In genomic region chr12:21527451-21528180, GRCh38 we compare ENCODE assay signal across 8 cellular contexts. TPM values are rescaled to one million over a fixed set of nuclear protein-coding genes. Genes with fewer than 3 reads are reported as not detected.
DNase-seq lines count a peak whose midpoint lies in the region; TF ChIP-seq lines count a peak whose summit lies in the region.

No MANE protein-coding gene starts in this region.

- in situ Hi-C loops in astrocyte of the spinal cord (cut with HindIII; ENCODE audit: low sequenced_read_pairs), result no loop called here

- TF ChIP-seq POLR2A in sigmoid colon (IDR thresholded peaks at IDR 0.05), result no peak

- peak overlapping the region; percentile 15 to 64 (median 57) for H3K27ac ChIP-seq in sigmoid colon

- TF ChIP-seq EP300 in sigmoid colon (IDR thresholded peaks at IDR 0.05), result no peak

- peaks cover 6% of the 10 kb centered on the region for H3K4me1 Mint-ChIP-seq in T-helper 2 cell treated with Interferon-gamma antibody and Interleukin-4, amounts not matched to agents 5 μg/mL and 100 μg/mL, for 36 hours (ENCODE audit: low read depth)

- TF ChIP-seq CTCF in astrocyte of the spinal cord (IDR thresholded peaks at IDR 0.05; ENCODE audit: low read depth, low read length), result no peak
- TF ChIP-seq CTCF in sigmoid colon (IDR thresholded peaks at IDR 0.05), result no peak

- peak overlapping the region; percentile 74 for H3K4me3 Mint-ChIP-seq in T-helper 2 cell treated with Interferon-gamma antibody and Interleukin-4, amounts not matched to agents 5 μg/mL and 100 μg/mL, for 36 hours

- H3K9me3 ChIP-seq in sigmoid colon, result no peaks in the 10 kb centered on the region

- DNase-seq in GM03348 (ENCODE audit: low spot score) (peak; percentile 72), H7 (peak; percentile 76), LoVo (ENCODE audit: low spot score) (peak; percentile 17), astrocyte of the spinal cord (ENCODE audit: low read depth, low spot score) (peak; percentile 55), iPS DF 19.7 (ENCODE audit: low read depth, low spot score) (peak; percentile 25), sigmoid colon (peak; percentile 74), NCI-H446 treated with DMSO at 0.1 percent for 48 hours (lab: John Stamatoyannopoulos, UW) (no peak)
- DNase-seq in T-helper 2 cell treated with Interferon-gamma antibody and Interleukin-4, amounts not matched to agents 5 μg/mL and 100 μg/mL, for 36 hours (ENCODE audit: low spot score), result peak; percentile 68

- no peaks in the 10 kb centered on the region for H3K36me3 ChIP-seq in H7 (replicated peaks; ENCODE audit: control insufficient read depth, insufficient read depth, low read length)
- H3K36me3 ChIP-seq in sigmoid colon, result no peaks in the 10 kb centered on the region

- intact Hi-C loops in sigmoid colon (cut with DNase I), result no loop called here

- H3K4me1 ChIP-seq in sigmoid colon, result peaks cover 0 to 23% (median 19%) of the 10 kb centered on the region in 4 donors

- peak overlapping the region; percentile 68 for H3K4me3 ChIP-seq in H7 (ENCODE audit: insufficient read depth, low read depth, low read length)
- peak overlapping the region; percentile 61 for H3K4me3 ChIP-seq in astrocyte of the spinal cord (ENCODE audit: low read depth, low read length)
- H3K4me3 ChIP-seq in sigmoid colon, result peak overlapping the region; percentile 29 to 70 (median 58)

- WGBS in sigmoid colon, 2 donors, result 1% methylated on average over 57 of the region's 57 CpGs

- peaks cover 9% of the 10 kb centered on the region for H3K9me3 Mint-ChIP-seq in T-helper 2 cell treated with Interferon-gamma antibody and Interleukin-4, amounts not matched to agents 5 μg/mL and 100 μg/mL, for 36 hours

- H3K27me3 ChIP-seq in H7 (ENCODE audit: control insufficient read depth, insufficient read depth, low read length), result peaks cover 47% of the 10 kb centered on the region
- no peaks in the 10 kb centered on the region for H3K27me3 ChIP-seq in sigmoid colon

- no peaks in the 10 kb centered on the region for H3K36me3 Mint-ChIP-seq in T-helper 2 cell treated with Interferon-gamma antibody and Interleukin-4, amounts not matched to agents 5 μg/mL and 100 μg/mL, for 36 hours (ENCODE audit: low read depth)

- H3K27me3 Mint-ChIP-seq in T-helper 2 cell treated with Interferon-gamma antibody and Interleukin-4, amounts not matched to agents 5 μg/mL and 100 μg/mL, for 36 hours (ENCODE audit: low read depth), result peaks cover 29% of the 10 kb centered on the region

- H3K27ac Mint-ChIP-seq in T-helper 2 cell treated with Interferon-gamma antibody and Interleukin-4, amounts not matched to agents 5 μg/mL and 100 μg/mL, for 36 hours, result no peak overlapping the region

RNA-seq across cellular contexts. Expression of gene SPX, which starts 1.5 kb away (rescaled TPM):
- total RNA-seq in H7 (2014; rRNA removed; shearing (Covaris generic)), result not detected in 2 replicates
- under 1 TPM in 3 of 4 donors, not detected in 1; 0.68 to 0.99 (median 0.71) TPM for total RNA-seq in sigmoid colon
- under 1 TPM in 2 of 3 donors, not detected in 1; 0.35 to 0.60 TPM for polyA plus RNA-seq in sigmoid colon

RNA-seq across cellular contexts. Expression of gene GOLT1B, which starts 26.0 kb away (rescaled TPM):
- total RNA-seq in H7 (2014; rRNA removed; shearing (Covaris generic)), result 28.2 and 40.3 TPM in 2 replicates
- 10 to 100 TPM; 22.5 to 26.9 (median 25.3) TPM for total RNA-seq in sigmoid colon
- 10 to 100 TPM in 2 of 3 donors, 1 to 10 TPM in 1; 7.8 to 18.0 (median 17.1) TPM for polyA plus RNA-seq in sigmoid colon

RNA-seq across cellular contexts. Expression of gene RECQL, which starts 26.2 kb away (rescaled TPM):
- 39.6 and 52.7 TPM in 2 replicates for total RNA-seq in H7 (2014; rRNA removed; shearing (Covaris generic))
- 10 to 100 TPM; 30.8 to 44.6 (median 37.1) TPM for total RNA-seq in sigmoid colon
- 10 to 100 TPM in 1 of 3 donors, 1 to 10 TPM in 2; 4.2 to 18.9 (median 8.6) TPM for polyA plus RNA-seq in sigmoid colon
